ENCODE assay signal across 1 cellular context in the genomic region with DNA sequence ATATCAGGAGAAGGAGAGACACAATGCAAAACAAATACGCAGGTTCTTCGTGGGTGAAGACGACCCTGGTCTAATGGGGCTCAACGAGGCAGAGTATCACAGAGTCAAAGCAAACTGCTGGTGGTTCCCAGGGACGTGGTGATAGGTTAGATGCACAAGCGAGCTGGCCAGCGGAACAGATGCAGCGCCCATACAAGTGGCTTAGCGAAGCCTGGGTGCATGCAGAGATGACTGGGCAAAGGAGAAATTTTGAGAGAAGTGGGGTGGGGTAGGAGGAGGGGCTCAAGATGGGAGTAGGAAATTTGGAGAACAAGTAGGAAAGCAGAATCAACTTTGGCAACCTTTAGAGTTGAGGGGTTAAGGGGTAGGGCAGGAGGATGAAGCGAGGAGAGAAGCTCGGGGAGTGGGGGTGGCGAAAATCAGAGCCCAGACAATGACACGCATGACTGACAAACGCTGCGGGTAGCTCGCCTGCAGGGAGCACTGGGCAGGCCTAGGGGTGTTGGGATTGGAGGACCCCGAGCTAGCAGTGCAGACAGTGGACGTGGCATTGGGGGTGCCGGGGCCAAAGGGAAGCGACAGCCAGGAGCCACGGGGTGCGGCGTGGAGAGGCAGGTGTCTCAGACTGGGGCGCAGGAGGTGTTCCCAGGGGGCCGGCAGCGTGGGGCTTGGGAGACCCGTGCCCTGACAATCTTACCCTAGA.
A peak's percentile ranks its signal among the peaks of the same experiment; 100 is the strongest.
TF ChIP-seq lines count a peak whose summit lies in the region.

No MANE protein-coding gene starts in this region.

TF ChIP-seq in HepG2, 621 proteins besides CTCF, POLR2A, EP300 and RAD21 (continued from another document and continues in another):
- TF ChIP-seq, protein P1, sequence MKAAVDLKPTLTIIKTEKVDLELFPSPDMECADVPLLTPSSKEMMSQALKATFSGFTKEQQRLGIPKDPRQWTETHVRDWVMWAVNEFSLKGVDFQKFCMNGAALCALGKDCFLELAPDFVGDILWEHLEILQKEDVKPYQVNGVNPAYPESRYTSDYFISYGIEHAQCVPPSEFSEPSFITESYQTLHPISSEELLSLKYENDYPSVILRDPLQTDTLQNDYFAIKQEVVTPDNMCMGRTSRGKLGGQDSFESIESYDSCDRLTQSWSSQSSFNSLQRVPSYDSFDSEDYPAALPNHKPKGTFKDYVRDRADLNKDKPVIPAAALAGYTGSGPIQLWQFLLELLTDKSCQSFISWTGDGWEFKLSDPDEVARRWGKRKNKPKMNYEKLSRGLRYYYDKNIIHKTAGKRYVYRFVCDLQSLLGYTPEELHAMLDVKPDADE (CRISPR knock-in tag; IDR thresholded peaks at IDR 0.05), result no peak
- TF ChIP-seq NFIB (CRISPR knock-in tag; IDR thresholded peaks at IDR 0.05; ENCODE audit: borderline replicate concordance) (no peak), ZNF292 (CRISPR knock-in tag; IDR thresholded peaks at IDR 0.05; ENCODE audit: borderline replicate concordance, low read depth) (no peak; the same call in 1 of the 2 replicates), ZNF709 (CRISPR knock-in tag; IDR thresholded peaks at IDR 0.05) (no peak), ZNF460 (CRISPR knock-in tag; IDR thresholded peaks at IDR 0.05; ENCODE audit: borderline replicate concordance) (no peak), WIZ (CRISPR knock-in tag; IDR thresholded peaks at IDR 0.05) (no peak), FOXC1 (CRISPR knock-in tag; IDR thresholded peaks at IDR 0.05; ENCODE audit: borderline replicate concordance) (0 out of 2 replicates have a peak, but pooled peaks have one; percentile 2), NCOA1 (CRISPR knock-in tag; IDR thresholded peaks at IDR 0.05) (no peak), NKX3-1 (CRISPR knock-in tag; IDR thresholded peaks at IDR 0.05) (no peak), SMAD9 (CRISPR knock-in tag; IDR thresholded peaks at IDR 0.05) (no peak), NCOR1 (IDR thresholded peaks at IDR 0.05; ENCODE audit: borderline replicate concordance, low read length) (no peak), HNRNPH1 (optimal IDR thresholded peaks at IDR 0.05; ENCODE audit: low read depth, low read length) (no peak), ZNF3 (CRISPR knock-in tag; IDR thresholded peaks at IDR 0.05) (no peak), ZNF33A (CRISPR knock-in tag; IDR thresholded peaks at IDR 0.05; ENCODE audit: borderline replicate concordance) (no peak), MIER3 (CRISPR knock-in tag; IDR thresholded peaks at IDR 0.05; ENCODE audit: borderline replicate concordance) (no peak; the same call in 1 of the 2 replicates), JDP2 (CRISPR knock-in tag; IDR thresholded peaks at IDR 0.05; ENCODE audit: borderline replicate concordance) (no peak), ZNF143 (CRISPR knock-in tag; IDR thresholded peaks at IDR 0.05) (no peak), RFXANK (CRISPR knock-in tag; IDR thresholded peaks at IDR 0.05) (no peak), ZZZ3 (CRISPR knock-in tag; IDR thresholded peaks at IDR 0.05; ENCODE audit: borderline replicate concordance) (0 out of 2 replicates have a peak, but pooled peaks have one; percentile 14), PCBP2 (optimal IDR thresholded peaks at IDR 0.05; ENCODE audit: low read depth, low read length, poor library complexity, severe bottlenecking) (peak; percentile 55), ZBTB1 (CRISPR knock-in tag; IDR thresholded peaks at IDR 0.05; ENCODE audit: borderline replicate concordance) (0 out of 2 replicates have a peak, but pooled peaks have one; percentile 28), MED1 (CRISPR knock-in tag; IDR thresholded peaks at IDR 0.05) (no peak; the same call in 1 of the 2 replicates), RBM22 (optimal IDR thresholded peaks at IDR 0.05; ENCODE audit: low read length) (no peak), RXRA (CRISPR knock-in tag; IDR thresholded peaks at IDR 0.05) (no peak; the same call in 1 of the 2 replicates), ZSCAN31 (CRISPR knock-in tag; IDR thresholded peaks at IDR 0.05; ENCODE audit: low read depth) (peak; percentile 70; the same call in 1 of the 2 replicates), RARG (CRISPR knock-in tag; IDR thresholded peaks at IDR 0.05; ENCODE audit: low read depth) (peak; percentile 79; the same call in 1 of the 2 replicates)
- TF ChIP-seq, protein P2, sequence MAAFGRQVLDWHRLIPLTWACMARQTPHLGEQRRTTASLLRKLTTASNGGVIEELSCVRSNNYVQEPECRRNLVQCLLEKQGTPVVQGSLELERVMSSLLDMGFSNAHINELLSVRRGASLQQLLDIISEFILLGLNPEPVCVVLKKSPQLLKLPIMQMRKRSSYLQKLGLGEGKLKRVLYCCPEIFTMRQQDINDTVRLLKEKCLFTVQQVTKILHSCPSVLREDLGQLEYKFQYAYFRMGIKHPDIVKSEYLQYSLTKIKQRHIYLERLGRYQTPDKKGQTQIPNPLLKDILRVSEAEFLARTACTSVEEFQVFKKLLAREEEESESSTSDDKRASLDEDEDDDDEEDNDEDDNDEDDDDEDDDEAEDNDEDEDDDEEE (CRISPR knock-in tag; IDR thresholded peaks at IDR 0.05), result no peak
- TF ChIP-seq, protein P3, sequence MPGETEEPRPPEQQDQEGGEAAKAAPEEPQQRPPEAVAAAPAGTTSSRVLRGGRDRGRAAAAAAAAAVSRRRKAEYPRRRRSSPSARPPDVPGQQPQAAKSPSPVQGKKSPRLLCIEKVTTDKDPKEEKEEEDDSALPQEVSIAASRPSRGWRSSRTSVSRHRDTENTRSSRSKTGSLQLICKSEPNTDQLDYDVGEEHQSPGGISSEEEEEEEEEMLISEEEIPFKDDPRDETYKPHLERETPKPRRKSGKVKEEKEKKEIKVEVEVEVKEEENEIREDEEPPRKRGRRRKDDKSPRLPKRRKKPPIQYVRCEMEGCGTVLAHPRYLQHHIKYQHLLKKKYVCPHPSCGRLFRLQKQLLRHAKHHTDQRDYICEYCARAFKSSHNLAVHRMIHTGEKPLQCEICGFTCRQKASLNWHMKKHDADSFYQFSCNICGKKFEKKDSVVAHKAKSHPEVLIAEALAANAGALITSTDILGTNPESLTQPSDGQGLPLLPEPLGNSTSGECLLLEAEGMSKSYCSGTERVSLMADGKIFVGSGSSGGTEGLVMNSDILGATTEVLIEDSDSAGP (CRISPR knock-in tag; IDR thresholded peaks at IDR 0.05; ENCODE audit: borderline replicate concordance), result no peak; the same call in 1 of the 2 replicates
- TF ChIP-seq, protein P4, sequence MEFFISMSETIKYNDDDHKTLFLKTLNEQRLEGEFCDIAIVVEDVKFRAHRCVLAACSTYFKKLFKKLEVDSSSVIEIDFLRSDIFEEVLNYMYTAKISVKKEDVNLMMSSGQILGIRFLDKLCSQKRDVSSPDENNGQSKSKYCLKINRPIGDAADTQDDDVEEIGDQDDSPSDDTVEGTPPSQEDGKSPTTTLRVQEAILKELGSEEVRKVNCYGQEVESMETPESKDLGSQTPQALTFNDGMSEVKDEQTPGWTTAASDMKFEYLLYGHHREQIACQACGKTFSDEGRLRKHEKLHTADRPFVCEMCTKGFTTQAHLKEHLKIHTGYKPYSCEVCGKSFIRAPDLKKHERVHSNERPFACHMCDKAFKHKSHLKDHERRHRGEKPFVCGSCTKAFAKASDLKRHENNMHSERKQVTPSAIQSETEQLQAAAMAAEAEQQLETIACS (CRISPR knock-in tag; IDR thresholded peaks at IDR 0.05), result no peak
- TF ChIP-seq, protein P5, sequence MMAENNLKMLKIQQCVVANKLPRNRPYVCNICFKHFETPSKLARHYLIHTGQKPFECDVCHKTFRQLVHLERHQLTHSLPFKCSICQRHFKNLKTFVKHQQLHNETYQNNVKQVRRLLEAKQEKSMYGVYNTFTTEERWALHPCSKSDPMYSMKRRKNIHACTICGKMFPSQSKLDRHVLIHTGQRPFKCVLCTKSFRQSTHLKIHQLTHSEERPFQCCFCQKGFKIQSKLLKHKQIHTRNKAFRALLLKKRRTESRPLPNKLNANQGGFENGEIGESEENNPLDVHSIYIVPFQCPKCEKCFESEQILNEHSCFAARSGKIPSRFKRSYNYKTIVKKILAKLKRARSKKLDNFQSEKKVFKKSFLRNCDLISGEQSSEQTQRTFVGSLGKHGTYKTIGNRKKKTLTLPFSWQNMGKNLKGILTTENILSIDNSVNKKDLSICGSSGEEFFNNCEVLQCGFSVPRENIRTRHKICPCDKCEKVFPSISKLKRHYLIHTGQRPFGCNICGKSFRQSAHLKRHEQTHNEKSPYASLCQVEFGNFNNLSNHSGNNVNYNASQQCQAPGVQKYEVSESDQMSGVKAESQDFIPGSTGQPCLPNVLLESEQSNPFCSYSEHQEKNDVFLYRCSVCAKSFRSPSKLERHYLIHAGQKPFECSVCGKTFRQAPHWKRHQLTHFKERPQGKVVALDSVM (CRISPR knock-in tag; IDR thresholded peaks at IDR 0.05), result no peak
- TF ChIP-seq, protein P6, sequence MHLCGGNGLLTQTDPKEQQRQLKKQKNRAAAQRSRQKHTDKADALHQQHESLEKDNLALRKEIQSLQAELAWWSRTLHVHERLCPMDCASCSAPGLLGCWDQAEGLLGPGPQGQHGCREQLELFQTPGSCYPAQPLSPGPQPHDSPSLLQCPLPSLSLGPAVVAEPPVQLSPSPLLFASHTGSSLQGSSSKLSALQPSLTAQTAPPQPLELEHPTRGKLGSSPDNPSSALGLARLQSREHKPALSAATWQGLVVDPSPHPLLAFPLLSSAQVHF (CRISPR knock-in tag; IDR thresholded peaks at IDR 0.05), result no peak
- TF ChIP-seq, protein P7, sequence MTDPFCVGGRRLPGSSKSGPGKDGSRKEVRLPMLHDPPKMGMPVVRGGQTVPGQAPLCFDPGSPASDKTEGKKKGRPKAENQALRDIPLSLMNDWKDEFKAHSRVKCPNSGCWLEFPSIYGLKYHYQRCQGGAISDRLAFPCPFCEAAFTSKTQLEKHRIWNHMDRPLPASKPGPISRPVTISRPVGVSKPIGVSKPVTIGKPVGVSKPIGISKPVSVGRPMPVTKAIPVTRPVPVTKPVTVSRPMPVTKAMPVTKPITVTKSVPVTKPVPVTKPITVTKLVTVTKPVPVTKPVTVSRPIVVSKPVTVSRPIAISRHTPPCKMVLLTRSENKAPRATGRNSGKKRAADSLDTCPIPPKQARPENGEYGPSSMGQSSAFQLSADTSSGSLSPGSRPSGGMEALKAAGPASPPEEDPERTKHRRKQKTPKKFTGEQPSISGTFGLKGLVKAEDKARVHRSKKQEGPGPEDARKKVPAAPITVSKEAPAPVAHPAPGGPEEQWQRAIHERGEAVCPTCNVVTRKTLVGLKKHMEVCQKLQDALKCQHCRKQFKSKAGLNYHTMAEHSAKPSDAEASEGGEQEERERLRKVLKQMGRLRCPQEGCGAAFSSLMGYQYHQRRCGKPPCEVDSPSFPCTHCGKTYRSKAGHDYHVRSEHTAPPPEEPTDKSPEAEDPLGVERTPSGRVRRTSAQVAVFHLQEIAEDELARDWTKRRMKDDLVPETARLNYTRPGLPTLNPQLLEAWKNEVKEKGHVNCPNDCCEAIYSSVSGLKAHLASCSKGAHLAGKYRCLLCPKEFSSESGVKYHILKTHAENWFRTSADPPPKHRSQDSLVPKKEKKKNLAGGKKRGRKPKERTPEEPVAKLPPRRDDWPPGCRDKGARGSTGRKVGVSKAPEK (CRISPR knock-in tag; IDR thresholded peaks at IDR 0.05; ENCODE audit: borderline replicate concordance), result no peak
- TF ChIP-seq, protein P8, sequence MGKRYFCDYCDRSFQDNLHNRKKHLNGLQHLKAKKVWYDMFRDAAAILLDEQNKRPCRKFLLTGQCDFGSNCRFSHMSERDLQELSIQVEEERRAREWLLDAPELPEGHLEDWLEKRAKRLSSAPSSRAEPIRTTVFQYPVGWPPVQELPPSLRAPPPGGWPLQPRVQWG (CRISPR knock-in tag; IDR thresholded peaks at IDR 0.05; ENCODE audit: borderline replicate concordance, low read depth), result no peak; the same call in 1 of the 2 replicates
- TF ChIP-seq, protein P9, sequence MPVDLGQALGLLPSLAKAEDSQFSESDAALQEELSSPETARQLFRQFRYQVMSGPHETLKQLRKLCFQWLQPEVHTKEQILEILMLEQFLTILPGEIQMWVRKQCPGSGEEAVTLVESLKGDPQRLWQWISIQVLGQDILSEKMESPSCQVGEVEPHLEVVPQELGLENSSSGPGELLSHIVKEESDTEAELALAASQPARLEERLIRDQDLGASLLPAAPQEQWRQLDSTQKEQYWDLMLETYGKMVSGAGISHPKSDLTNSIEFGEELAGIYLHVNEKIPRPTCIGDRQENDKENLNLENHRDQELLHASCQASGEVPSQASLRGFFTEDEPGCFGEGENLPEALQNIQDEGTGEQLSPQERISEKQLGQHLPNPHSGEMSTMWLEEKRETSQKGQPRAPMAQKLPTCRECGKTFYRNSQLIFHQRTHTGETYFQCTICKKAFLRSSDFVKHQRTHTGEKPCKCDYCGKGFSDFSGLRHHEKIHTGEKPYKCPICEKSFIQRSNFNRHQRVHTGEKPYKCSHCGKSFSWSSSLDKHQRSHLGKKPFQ (CRISPR knock-in tag; IDR thresholded peaks at IDR 0.05; ENCODE audit: insufficient replicate concordance), result no peak
- TF ChIP-seq, protein P10, sequence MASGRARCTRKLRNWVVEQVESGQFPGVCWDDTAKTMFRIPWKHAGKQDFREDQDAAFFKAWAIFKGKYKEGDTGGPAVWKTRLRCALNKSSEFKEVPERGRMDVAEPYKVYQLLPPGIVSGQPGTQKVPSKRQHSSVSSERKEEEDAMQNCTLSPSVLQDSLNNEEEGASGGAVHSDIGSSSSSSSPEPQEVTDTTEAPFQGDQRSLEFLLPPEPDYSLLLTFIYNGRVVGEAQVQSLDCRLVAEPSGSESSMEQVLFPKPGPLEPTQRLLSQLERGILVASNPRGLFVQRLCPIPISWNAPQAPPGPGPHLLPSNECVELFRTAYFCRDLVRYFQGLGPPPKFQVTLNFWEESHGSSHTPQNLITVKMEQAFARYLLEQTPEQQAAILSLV (CRISPR knock-in tag; IDR thresholded peaks at IDR 0.05; ENCODE audit: borderline replicate concordance), result no peak
- TF ChIP-seq, protein P11, sequence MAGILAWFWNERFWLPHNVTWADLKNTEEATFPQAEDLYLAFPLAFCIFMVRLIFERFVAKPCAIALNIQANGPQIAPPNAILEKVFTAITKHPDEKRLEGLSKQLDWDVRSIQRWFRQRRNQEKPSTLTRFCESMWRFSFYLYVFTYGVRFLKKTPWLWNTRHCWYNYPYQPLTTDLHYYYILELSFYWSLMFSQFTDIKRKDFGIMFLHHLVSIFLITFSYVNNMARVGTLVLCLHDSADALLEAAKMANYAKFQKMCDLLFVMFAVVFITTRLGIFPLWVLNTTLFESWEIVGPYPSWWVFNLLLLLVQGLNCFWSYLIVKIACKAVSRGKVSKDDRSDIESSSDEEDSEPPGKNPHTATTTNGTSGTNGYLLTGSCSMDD (CRISPR knock-in tag; IDR thresholded peaks at IDR 0.05), result no peak
- TF ChIP-seq, protein P12, sequence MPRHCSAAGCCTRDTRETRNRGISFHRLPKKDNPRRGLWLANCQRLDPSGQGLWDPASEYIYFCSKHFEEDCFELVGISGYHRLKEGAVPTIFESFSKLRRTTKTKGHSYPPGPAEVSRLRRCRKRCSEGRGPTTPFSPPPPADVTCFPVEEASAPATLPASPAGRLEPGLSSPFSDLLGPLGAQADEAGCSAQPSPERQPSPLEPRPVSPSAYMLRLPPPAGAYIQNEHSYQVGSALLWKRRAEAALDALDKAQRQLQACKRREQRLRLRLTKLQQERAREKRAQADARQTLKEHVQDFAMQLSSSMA (CRISPR knock-in tag; IDR thresholded peaks at IDR 0.05), result 0 out of 2 replicates have a peak, but pooled peaks have one; percentile 39
